ENCODE assay signal across 2 cellular contexts in genomic region chr1:113396102-113396501, GRCh38.
TF ChIP-seq lines count a peak whose summit lies in the region.

No MANE protein-coding gene starts in this region.

TF ChIP-seq in SK-N-SH, 30 proteins besides CTCF, POLR2A, EP300 and RAD21 (continued from another document):
- TF ChIP-seq IRF3 (IDR thresholded peaks at IDR 0.05; ENCODE audit: low read depth, low read length) (no peak), GATA2 (CRISPR knock-in tag; IDR thresholded peaks at IDR 0.05) (no peak), ZBTB33 (IDR thresholded peaks at IDR 0.05; ENCODE audit: borderline replicate concordance, low read depth) (no peak)

TF ChIP-seq in SK-N-SH treated with all-trans-retinoic acid at 6 μM for 48 hours, 23 proteins besides CTCF, POLR2A, EP300 and RAD21 (continued from another document):
- TF ChIP-seq ZFP30 (CRISPR knock-in tag; IDR thresholded peaks at IDR 0.05) (no peak), SNAI2 (CRISPR knock-in tag; IDR thresholded peaks at IDR 0.05) (no peak), ZNF565 (CRISPR knock-in tag; conservative IDR thresholded peaks at IDR 0.05; ENCODE audit: low read depth) (no peak)
TF ChIP-seq in SK-N-SH treated with all-trans-retinoic acid at 6 μM for 48 hours: peak in this region for 0.
